In the genomic region with DNA sequence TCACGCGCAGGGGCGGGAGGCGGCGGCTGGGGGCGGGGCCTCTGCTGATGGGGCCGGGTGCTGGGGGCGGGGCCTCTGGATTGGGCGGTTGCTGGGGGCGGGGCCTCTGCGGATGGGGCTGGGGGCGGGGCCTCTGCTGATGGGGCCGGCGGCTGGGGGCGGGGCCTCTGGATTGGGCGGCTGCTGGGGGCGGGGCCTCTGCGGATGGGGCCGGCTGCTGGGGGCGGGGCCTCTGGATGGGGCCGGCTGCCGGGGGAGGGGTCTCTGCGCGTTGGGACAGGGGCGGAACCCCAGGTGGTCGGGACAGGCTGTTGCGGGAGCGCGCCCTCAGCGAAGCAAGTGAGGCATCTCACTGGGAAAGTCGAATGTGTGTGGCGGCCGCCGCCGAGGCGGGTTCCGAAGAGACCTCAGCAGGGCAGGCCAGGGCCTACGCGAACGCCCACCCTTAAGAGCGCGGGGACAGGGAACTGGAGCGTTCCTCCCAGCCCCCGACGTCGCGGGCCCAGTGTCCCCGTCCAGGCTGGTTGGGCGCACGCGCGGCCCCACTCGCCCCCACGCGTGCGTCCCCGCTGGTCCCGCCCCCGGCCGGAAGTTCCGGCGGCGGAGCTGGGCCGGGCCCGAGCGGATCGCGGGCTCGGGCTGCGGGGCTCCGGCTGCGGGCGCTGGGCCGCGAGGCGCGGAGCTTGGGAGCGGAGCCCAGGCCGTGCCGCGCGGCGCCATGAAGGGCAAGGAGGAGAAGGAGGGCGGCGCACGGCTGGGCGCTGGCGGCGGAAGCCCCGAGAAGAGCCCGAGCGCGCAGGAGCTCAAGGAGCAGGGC, we compare ENCODE assay signal across 8 cellular contexts. TPM values are rescaled to one million over a fixed set of nuclear protein-coding genes. Genes with fewer than 3 reads are reported as not detected.
A peak's percentile ranks its signal among the peaks of the same experiment; 100 is the strongest.
DNase-seq lines count a peak whose midpoint lies in the region; ATAC-seq and TF ChIP-seq lines count a peak whose summit lies in the region.

A gene (plus strand): TSS at position 603 of the 817 bp plus-strand sequence. CDS start 116 bp downstream, at position 719.

- H3K4me1 ChIP-seq in CD4-positive, alpha-beta memory T cell (ENCODE audit: insufficient read depth, low read length) = peaks cover 49% of the 10 kb centered on the region

- ATAC-seq in GM21515 (IDR thresholded peaks at IDR 0.05; ENCODE audit: unreplicated experiment) = peak; percentile 34
- peak; percentile 54 to 55 for ATAC-seq in activated naive CD4-positive, alpha-beta T cell treated with anti-CD3 and anti-CD28 coated beads, Interleukin-2, amount 50 U/mL, for 72 hours
- ATAC-seq in omental fat pad (ENCODE audit: low FRiP score) = peak; percentile 58

- H3K4me1 Mint-ChIP-seq in CD4-positive, alpha-beta memory T cell = peaks cover 5 to 49% (median 34%) of the 10 kb centered on the region in 4 donors

- no peaks in the 10 kb centered on the region for H3K27me3 ChIP-seq in CD4-positive, alpha-beta memory T cell (ENCODE audit: insufficient read depth, low read length)

- POLR2A ChIA-PET in CD4-positive, alpha-beta memory T cell (lab: Charles Lee; ENCODE audit: partially characterized antibody) = interaction anchor here (0.7 to 10.2 kb wide), 14 partner anchors 8 to 96 kb away, joined by 3 to 212 read pairs (median 4); a partner anchor contains a TSS

- peak within 1 kb of the TSS; percentile 78 to 87 (median 81) for H3K4me3 Mint-ChIP-seq in CD4-positive, alpha-beta memory T cell

- no peaks in the 10 kb centered on the region for H3K9me3 ChIP-seq in CD4-positive, alpha-beta memory T cell (ENCODE audit: control insufficient read depth in 1 of 2, low read length in 2 of 2)

- H3K4me3 ChIP-seq in CD4-positive, alpha-beta memory T cell (ENCODE audit: low read length in 2 of 2) = peak within 1 kb of the TSS; percentile 14 to 62

- peak within 1 kb of the TSS; percentile 48 to 92 (median 90) for H3K27ac Mint-ChIP-seq in CD4-positive, alpha-beta memory T cell
- H3K27ac Mint-ChIP-seq in activated naive CD4-positive, alpha-beta T cell treated with anti-CD3 and anti-CD28 coated beads, Interleukin-2, amount 50 U/mL, for 72 hours = peak within 1 kb of the TSS; percentile 71 to 85

- DNase-seq in CD4-positive, alpha-beta memory T cell = peak; percentile 80 to 90 (median 83)
- DNase-seq in LoVo (ENCODE audit: low spot score) (peak; percentile 84), SKM-1 treated with dmso at 0.1 percent for 144 hours (lab: John Stamatoyannopoulos, UW; ENCODE audit: unreplicated experiment) (peak; percentile 67), glomerular visceral epithelial cell (ENCODE audit: extremely low spot score) (peak; percentile 87), omental fat pad (ENCODE audit: low spot score) (peak; percentile 63), superior temporal gyrus (ENCODE audit: extremely low spot score) (peak; percentile 74)
- DNase-seq in activated naive CD4-positive, alpha-beta T cell treated with anti-CD3 and anti-CD28 coated beads, Interleukin-2, amount 50 U/mL, for 72 hours (ENCODE audit: low spot score in 2 of 2) = peak; percentile 85 to 87

- H3K36me3 Mint-ChIP-seq in CD4-positive, alpha-beta memory T cell = peaks cover 4 to 19% of the 10 kb centered on the region in 2 donors
- peaks cover 5 to 15% of the 10 kb centered on the region in 2 donors for H3K36me3 Mint-ChIP-seq in activated naive CD4-positive, alpha-beta T cell treated with anti-CD3 and anti-CD28 coated beads, Interleukin-2, amount 50 U/mL, for 72 hours

- no peaks in the 10 kb centered on the region for H3K27me3 Mint-ChIP-seq in CD4-positive, alpha-beta memory T cell

- intact Hi-C loops in CD4-positive, alpha-beta memory T cell (cut with micrococcal nuclease) = loop anchor here (1.0 to 2.0 kb wide), 3 partner anchors 12 to 91 kb away; a partner anchor contains a TSS

- CTCF ChIA-PET in CD4-positive, alpha-beta memory T cell (lab: Charles Lee; ENCODE audit: partially characterized antibody) = interaction anchor here (1.3 to 1.6 kb wide), 2 partner anchors 12 to 32 kb away, joined by 4 to 5 read pairs; a partner anchor contains a TSS

- peak within 1 kb of the TSS; percentile 70 for H3K27ac ChIP-seq in CD4-positive, alpha-beta memory T cell (ENCODE audit: low read depth, low read length)

- peaks cover 0 to 1% (median 0%) of the 10 kb centered on the region in 8 donors for H3K9me3 Mint-ChIP-seq in CD4-positive, alpha-beta memory T cell
- no peaks in the 10 kb centered on the region for H3K9me3 Mint-ChIP-seq in activated naive CD4-positive, alpha-beta T cell treated with anti-CD3 and anti-CD28 coated beads, Interleukin-2, amount 50 U/mL, for 72 hours

- TF ChIP-seq CTCF in omental fat pad (IDR thresholded peaks at IDR 0.05) = no peak

- peaks cover 12% of the 10 kb centered on the region for H3K36me3 ChIP-seq in CD4-positive, alpha-beta memory T cell (ENCODE audit: insufficient read depth, low read length)

RNA-seq across cellular contexts. Expression of the gene that starts here (rescaled TPM):
- total RNA-seq in CD4-positive, alpha-beta memory T cell = 100 to 1,000 TPM in 1 of 2 experiments, 10 to 100 TPM in 1; 97.2 to 110 TPM
- 100 to 1,000 TPM; 147 to 181 TPM for polyA plus RNA-seq in CD4-positive, alpha-beta memory T cell
- total RNA-seq in activated naive CD4-positive, alpha-beta T cell treated with anti-CD3 and anti-CD28 coated beads, Interleukin-2, amount 50 U/mL, for 72 hours = 10 to 100 TPM; 61.2 to 69.9 TPM
- total RNA-seq in omental fat pad = 100 to 1,000 TPM; 119 to 161 (median 128) TPM

Comparison
In these comparisons a context has a peak if more than half of its experiments do, and no peak if none do; other contexts are left out.
1. Peak in every context shown above with its lines: DNase-seq, ATAC-seq, H3K4me3 ChIP-seq and H3K27ac ChIP-seq.